ENCODE assay signal across 22 cellular contexts in genomic region chr9:76400534-76401096, GRCh38. TPM values are rescaled to one million over a fixed set of nuclear protein-coding genes. Genes with fewer than 3 reads are reported as not detected.
A peak's percentile ranks its signal among the peaks of the same experiment; 100 is the strongest.
DNase-seq lines count a peak whose midpoint lies in the region; ATAC-seq, FAIRE-seq and TF ChIP-seq lines count a peak whose summit lies in the region.
"Had no signal": no experiment of that assay in that cellular context is flagged by ENCODE, and none has a peak within 500 bp of the region (broad histone marks: within the 10 kb centered on the region; RNA-seq: fewer than 3 reads in every experiment).

No MANE protein-coding gene starts in this region.

- H3K36me3 Mint-ChIP-seq in activated T-helper 17 cell treated with anti-CD3 and anti-CD28 coated beads, Interleukin-2, amount 50 U/mL, for 72 hours (ENCODE audit: low read depth), result no peaks in the 10 kb centered on the region
- H3K36me3 Mint-ChIP-seq: CD4-positive, alpha-beta memory T cell; stimulated activated memory B cell treated with anti-CD40 and anti-IgM and Interleukin-4, amounts not matched to agents 10 μg/mL and 1 μg/mL and 100 μg/mL, for 72 hours; T-cell had no signal

- H3K79me2 ChIP-seq in keratinocyte (ENCODE audit: control insufficient read depth, insufficient read depth, low read length) (no peaks in the 10 kb centered on the region), Karpas-422 (ENCODE audit: low read length) (no peaks in the 10 kb centered on the region)

- H3K4me3 ChIP-seq in keratinocyte (ENCODE audit: control insufficient read depth in 2 of 3, extremely low read depth in 1 of 3, insufficient read depth in 2 of 3, low read depth in 1 of 3, low read length in 3 of 3), result no peak overlapping the region
- no peak overlapping the region for H3K4me3 ChIP-seq in Karpas-422 (ENCODE audit: low read length)
- H3K4me3 ChIP-seq in heart right ventricle, result no peak overlapping the region
- H3K4me3 ChIP-seq: cardiac muscle cell, esophagus squamous epithelium, thyroid gland had no signal

- H3K9me3 ChIP-seq in keratinocyte (ENCODE audit: control insufficient read depth, low read depth, low read length) (no peaks in the 10 kb centered on the region), Karpas-422 (ENCODE audit: low read length) (no peaks in the 10 kb centered on the region), heart right ventricle (no peaks in the 10 kb centered on the region)
- H3K9me3 ChIP-seq: esophagus squamous epithelium, thyroid gland had no signal

- H3K4me2 ChIP-seq in keratinocyte (ENCODE audit: control insufficient read depth, extremely low read depth, insufficient read depth, low read depth, low read length) (no peak overlapping the region), Karpas-422 (ENCODE audit: low read depth, low read length, poor library complexity, severe bottlenecking) (no peak overlapping the region)

- H3K9me3 Mint-ChIP-seq in activated T-helper 17 cell treated with anti-CD3 and anti-CD28 coated beads, Interleukin-2, amount 50 U/mL, for 72 hours, result no peaks in the 10 kb centered on the region
- H3K9me3 Mint-ChIP-seq: activated T-helper 2 cell treated with anti-CD3 and anti-CD28 coated beads, Interferon-gamma antibody, Interleukin-2, Interleukin-4, amounts not matched to agents 10 μg/mL and 5 μg/mL and 100 μg/mL, durations not matched to agents 14 hours and 24 hours and 36 hours; CD4-positive, alpha-beta memory T cell; stimulated activated memory B cell treated with anti-CD40 and anti-IgM and Interleukin-4, amounts not matched to agents 10 μg/mL and 1 μg/mL and 100 μg/mL, for 72 hours; T-cell had no signal

- no peaks in the 10 kb centered on the region for H3K9me2 ChIP-seq in Karpas-422 (replicated peaks; ENCODE audit: insufficient read depth, low read length)

- peak; percentile 46 for ATAC-seq in activated T-helper 17 cell treated with anti-CD3 and anti-CD28 coated beads, Interleukin-2, amount 50 U/mL, for 72 hours (replicated peaks)
- no peak for ATAC-seq in heart right ventricle
- ATAC-seq: right cardiac atrium; stimulated activated memory B cell treated with anti-CD40 and anti-IgM and Interleukin-4, amounts not matched to agents 10 μg/mL and 1 μg/mL and 100 μg/mL, for 72 hours had no signal

- H3K27ac ChIP-seq in keratinocyte (ENCODE audit: control insufficient read depth, insufficient read depth, low read length) (no peak overlapping the region), Karpas-422 (ENCODE audit: low read length) (no peak overlapping the region), heart right ventricle (no peak overlapping the region)
- H3K27ac ChIP-seq: cardiac muscle cell, esophagus squamous epithelium, thyroid gland had no signal

- WGBS in heart right ventricle, 2 donors, result 47 to 62% methylated on average over 1 of the region's 1 CpG

- H2AFZ ChIP-seq in keratinocyte (ENCODE audit: control insufficient read depth, low read length), result no peak overlapping the region
- no peak overlapping the region for H2AFZ ChIP-seq in Karpas-422 (ENCODE audit: low read length)

- H3K4me1 Mint-ChIP-seq in activated T-helper 17 cell treated with anti-CD3 and anti-CD28 coated beads, Interleukin-2, amount 50 U/mL, for 72 hours, result peaks cover 16% of the 10 kb centered on the region

- no peaks in the 10 kb centered on the region for H3K27me3 Mint-ChIP-seq in activated T-helper 17 cell treated with anti-CD3 and anti-CD28 coated beads, Interleukin-2, amount 50 U/mL, for 72 hours
- H3K27me3 Mint-ChIP-seq: CD4-positive, alpha-beta memory T cell; stimulated activated memory B cell treated with anti-CD40 and anti-IgM and Interleukin-4, amounts not matched to agents 10 μg/mL and 1 μg/mL and 100 μg/mL, for 72 hours; T-cell had no signal

- peak; percentile 80 for FAIRE-seq in keratinocyte (lab: Jason Lieb, UNC)

- peak; percentile 55 for DNase-seq in ELF-1 (ENCODE audit: low read depth, low spot score)
- peak; percentile 30 for DNase-seq in HT-29 (ENCODE audit: low spot score)
- DNase-seq in keratinocyte (ENCODE audit: low read depth, low spot score), result no peak
- DNase-seq in NCI-H2107 (lab: John Stamatoyannopoulos, UW), result no peak
- DNase-seq in Karpas-422, result no peak
- DNase-seq in heart right ventricle, result no peak
- no peak for DNase-seq in DMS79 treated with DMSO at 0.1 percent for 48 hours (lab: John Stamatoyannopoulos, UW)
- DNase-seq: CD4-positive, alpha-beta memory T cell; DND-41; esophagus squamous epithelium; NCI-H1417; NCI-H526; occipital lobe; right cardiac atrium; SHP77; stimulated activated CD4-positive, alpha-beta T cell treated with anti-CD3 and anti-CD28 coated beads, Interleukin-15, amount 100 ng/mL, for 24 hours; T-cell; thyroid gland had no signal

- dilution Hi-C loops in keratinocyte (cut with MboI; ENCODE audit: extremely low pct_ligation_motif_present, low sequenced_read_pairs), result no loop called here

- no peak overlapping the region for H3K4me3 Mint-ChIP-seq in activated T-helper 17 cell treated with anti-CD3 and anti-CD28 coated beads, Interleukin-2, amount 50 U/mL, for 72 hours
- H3K4me3 Mint-ChIP-seq: CD4-positive, alpha-beta memory T cell; stimulated activated memory B cell treated with anti-CD40 and anti-IgM and Interleukin-4, amounts not matched to agents 10 μg/mL and 1 μg/mL and 100 μg/mL, for 72 hours; T-cell had no signal

- no peaks in the 10 kb centered on the region for H4K20me1 ChIP-seq in keratinocyte (ENCODE audit: control insufficient read depth, extremely low read depth, insufficient read depth, low read length)
- H4K20me1 ChIP-seq in Karpas-422 (ENCODE audit: insufficient read depth, low read depth, low read length), result no peaks in the 10 kb centered on the region

- peaks cover 10% of the 10 kb centered on the region for H3K4me1 ChIP-seq in keratinocyte (ENCODE audit: control insufficient read depth, extremely low read depth, insufficient read depth, low read length)
- peaks cover 5% of the 10 kb centered on the region for H3K4me1 ChIP-seq in Karpas-422 (ENCODE audit: low read length)
- peaks cover 0 to 16% (median 2%) of the 10 kb centered on the region in 9 donors for H3K4me1 ChIP-seq in heart right ventricle

- no peaks in the 10 kb centered on the region for H3K9me1 ChIP-seq in keratinocyte (ENCODE audit: control insufficient read depth, extremely low read depth, insufficient read depth, low read length)

- H3K36me3 ChIP-seq in keratinocyte (ENCODE audit: control insufficient read depth in 2 of 2, extremely low read depth in 1 of 2, insufficient read depth in 2 of 2, low read length in 2 of 2) (no peaks in the 10 kb centered on the region), Karpas-422 (ENCODE audit: insufficient read depth, low read length) (no peaks in the 10 kb centered on the region), heart right ventricle (no peaks in the 10 kb centered on the region)
- H3K36me3 ChIP-seq: cardiac muscle cell, esophagus squamous epithelium, thyroid gland had no signal

- H3K27ac Mint-ChIP-seq in activated T-helper 17 cell treated with anti-CD3 and anti-CD28 coated beads, Interleukin-2, amount 50 U/mL, for 72 hours, result no peak overlapping the region
- H3K27ac Mint-ChIP-seq: activated T-helper 2 cell treated with anti-CD3 and anti-CD28 coated beads, Interferon-gamma antibody, Interleukin-2, Interleukin-4, amounts not matched to agents 10 μg/mL and 5 μg/mL and 100 μg/mL, durations not matched to agents 14 hours and 24 hours and 36 hours; stimulated activated memory B cell treated with anti-CD40 and anti-IgM and Interleukin-4, amounts not matched to agents 10 μg/mL and 1 μg/mL and 100 μg/mL, for 72 hours had no signal

- TF ChIP-seq CTCF in keratinocyte (optimal IDR thresholded peaks at IDR 0.05 in 1 of 3, IDR thresholded peaks at IDR 0.05 in 1 of 3, conservative IDR thresholded peaks at IDR 0.05 in 1 of 3; ENCODE audit: extremely low read depth in 1 of 3, insufficient read depth in 2 of 3, low read length in 3 of 3), result no peak
- TF ChIP-seq CTCF in heart right ventricle (IDR thresholded peaks at IDR 0.05), result no peak

- intact Hi-C loops in heart right ventricle (cut with DNase I), result loop anchor here in 2 of 10 donors (5.0 to 10.0 kb wide), 2 partner anchors 302 to 304 kb away; no protein-coding TSS in a partner anchor

- H3K9ac ChIP-seq in keratinocyte (ENCODE audit: control insufficient read depth, extremely low read depth, insufficient read depth, low read length), result no peak overlapping the region
- H3K9ac ChIP-seq in Karpas-422 (ENCODE audit: low read length), result no peak overlapping the region

- no peaks in the 10 kb centered on the region for H3K27me3 ChIP-seq in keratinocyte (ENCODE audit: control insufficient read depth, extremely low read depth, insufficient read depth, low read length)
- no peaks in the 10 kb centered on the region for H3K27me3 ChIP-seq in Karpas-422 (ENCODE audit: low read length)
- no peaks in the 10 kb centered on the region for H3K27me3 ChIP-seq in heart right ventricle
- H3K27me3 ChIP-seq: cardiac muscle cell, esophagus squamous epithelium, thyroid gland had no signal

RNA-seq across cellular contexts. Expression of gene RFK, which starts 6.4 kb away (rescaled TPM):
- 23.6 and 27.3 TPM in 2 replicates for total RNA-seq in HT-29 (2014; rRNA removed; shearing (Covaris generic))
- total RNA-seq in activated T-helper 17 cell treated with anti-CD3 and anti-CD28 coated beads, Interleukin-2, amount 50 U/mL, for 72 hours, result 10 to 100 TPM in 1 of 2 donors, 1 to 10 TPM in 1; 7.9 to 16.8 TPM
- polyA plus RNA-seq in keratinocyte (13.5 to 30.1 TPM (median 16.4 TPM) in 3 replicates), heart right ventricle (10 to 100 TPM in 1 of 2 donors, 1 to 10 TPM in 1; 7.1 to 15.3 TPM)
- 7.9 TPM for polyA plus RNA-seq in keratinocyte (2011; ENCODE audit: low read depth)
- 14.5 and 29.8 TPM in 2 replicates for polyA plus RNA-seq in keratinocyte (2011; cell fraction: cytosol; rRNA removed)
- polyA plus RNA-seq in keratinocyte (2011; cell fraction: nucleus; rRNA removed), result 5.2 and 10.4 TPM in 2 replicates
- 13.8 and 16.3 TPM in 2 replicates for polyA plus RNA-seq in keratinocyte (2012; ENCODE audit: low replicate concordance)
- polyA minus RNA-seq in keratinocyte, result 1.1 to 20.6 TPM (median 6.3 TPM) in 3 replicates
- polyA minus RNA-seq in keratinocyte (2011; cell fraction: cytosol; rRNA and poly(A)+ RNA removed), result 15.3 TPM
- polyA minus RNA-seq in keratinocyte (2011; cell fraction: nucleus; rRNA and poly(A)+ RNA removed), result 4.9 and 5.2 TPM in 2 replicates
- 14.4 and 29.3 TPM in 2 replicates for total RNA-seq in Karpas-422 (2014; rRNA removed; shearing (Covaris generic); ENCODE audit: low replicate concordance)
- 10 to 100 TPM; 14.6 to 33.6 (median 21.6) TPM for total RNA-seq in heart right ventricle

RNA-seq across cellular contexts. Expression of gene GCNT1, which starts 58.4 kb away (rescaled TPM):
- 1.2 and 1.5 TPM in 2 replicates for total RNA-seq in HT-29 (2014; rRNA removed; shearing (Covaris generic))
- total RNA-seq in activated T-helper 17 cell treated with anti-CD3 and anti-CD28 coated beads, Interleukin-2, amount 50 U/mL, for 72 hours, result 10 to 100 TPM in 1 of 2 donors, 1 to 10 TPM in 1; 8.7 to 11.4 TPM
- polyA plus RNA-seq in keratinocyte (6.4 to 9.4 TPM (median 7.5 TPM) in 3 replicates), heart right ventricle (1 to 10 TPM in 1 of 2 donors, under 1 TPM in 1; 0.91 to 1.5 TPM)
- polyA plus RNA-seq in keratinocyte (2011; ENCODE audit: low read depth), result 0.59 TPM
- polyA plus RNA-seq in keratinocyte (2011; cell fraction: cytosol; rRNA removed), result 4.9 and 7.5 TPM in 2 replicates
- polyA plus RNA-seq in keratinocyte (2011; cell fraction: nucleus; rRNA removed), result 19.9 and 21.3 TPM in 2 replicates
- 0.75 and 6.6 TPM in 2 replicates for polyA plus RNA-seq in keratinocyte (2012; ENCODE audit: low replicate concordance)
- polyA minus RNA-seq in keratinocyte, result 8.3 to 14.6 TPM (median 8.5 TPM) in 3 replicates
- 5.4 TPM for polyA minus RNA-seq in keratinocyte (2011; cell fraction: cytosol; rRNA and poly(A)+ RNA removed)
- polyA minus RNA-seq in keratinocyte (2011; cell fraction: nucleus; rRNA and poly(A)+ RNA removed), result 6.0 and 22.3 TPM in 2 replicates
- 10.8 and 13.1 TPM in 2 replicates for total RNA-seq in Karpas-422 (2014; rRNA removed; shearing (Covaris generic); ENCODE audit: low replicate concordance)
- total RNA-seq in heart right ventricle, result 1 to 10 TPM in 8 of 10 donors, under 1 TPM in 2; 0.66 to 8.1 (median 2.3) TPM

Comparison
In these comparisons a context has a peak if more than half of its experiments do, and no peak if none do; other contexts are left out.
1. DNase-seq: peak in ELF-1 (single experiment) and HT-29 (single experiment); none in keratinocyte (single experiment), NCI-H2107 (single experiment), Karpas-422 (single experiment), heart right ventricle (0 of 2) and DMS79 treated with DMSO at 0.1 percent for 48 hours (single experiment).